ENCODE assay signal across 32 cellular contexts in genomic region chr13:51113186-51113881, GRCh38. TPM values are rescaled to one million over a fixed set of nuclear protein-coding genes. Genes with fewer than 3 reads are reported as not detected.
"Had no signal": no experiment of that assay in that cellular context is flagged by ENCODE, and none has a peak within 500 bp of the region (broad histone marks: within the 10 kb centered on the region; RNA-seq: fewer than 3 reads in every experiment).

No MANE protein-coding gene starts in this region.

- H3K36me3 Mint-ChIP-seq: mesothelial cell of epicardium; natural killer cell; stimulated activated memory B cell treated with anti-CD40 and anti-IgM and Interleukin-4, amounts not matched to agents 10 μg/mL and 1 μg/mL and 100 μg/mL, for 72 hours; type B pancreatic cell had no signal

- H3K27ac ChIP-seq: hepatocyte, left ventricle myocardium inferior, ovary, right atrium auricular region, spleen, tibial nerve, uterus had no signal

- H3K27ac Mint-ChIP-seq: mesothelial cell of epicardium; naive B cell; natural killer cell; nephron progenitor cell; progenitor cell of endocrine pancreas; stimulated activated memory B cell treated with anti-CD40 and anti-IgM and Interleukin-4, amounts not matched to agents 10 μg/mL and 1 μg/mL and 100 μg/mL, for 72 hours; type B pancreatic cell had no signal

- H2AFZ ChIP-seq: hepatocyte had no signal

- H3K27me3 ChIP-seq: hepatocyte, ovary, right atrium auricular region, tibial nerve, uterus had no signal

- H3K4me1 ChIP-seq: left ventricle myocardium inferior, right atrium auricular region, spleen, tibial nerve, uterus had no signal

- H3K36me3 ChIP-seq: left ventricle myocardium inferior, ovary, right atrium auricular region, spleen, tibial nerve, uterus had no signal

- H3K27me3 Mint-ChIP-seq: progenitor cell of endocrine pancreas had no signal

- H3K4me3 ChIP-seq: hepatocyte, left ventricle myocardium inferior, lung, ovary, right atrium auricular region, spleen, tibial nerve, uterus had no signal

- H3K4me2 ChIP-seq: hepatocyte had no signal

- H3K9me3 Mint-ChIP-seq: natural killer cell had no signal

- H3K9me3 ChIP-seq: uterus had no signal

- ATAC-seq: natural killer cell; sciatic nerve; stimulated activated memory B cell treated with anti-CD40 and anti-IgM and Interleukin-4, amounts not matched to agents 10 μg/mL and 1 μg/mL and 100 μg/mL, for 72 hours; stimulated activated naive CD8-positive, alpha-beta T cell treated with anti-CD3 and anti-CD28 coated beads, Interleukin-15, amount 100 ng/mL, for 72 hours had no signal

- H3K4me3 Mint-ChIP-seq: mesothelial cell of epicardium; naive B cell; natural killer cell; nephron progenitor cell; stimulated activated memory B cell treated with anti-CD40 and anti-IgM and Interleukin-4, amounts not matched to agents 10 μg/mL and 1 μg/mL and 100 μg/mL, for 72 hours; stimulated activated naive CD8-positive, alpha-beta T cell treated with anti-CD3 and anti-CD28 coated beads, Interleukin-15, amount 100 ng/mL, for 72 hours; type B pancreatic cell had no signal

- H3K79me2 ChIP-seq: hepatocyte had no signal

- DNase-seq: islet precursor cell; left ventricle myocardium inferior; mesendoderm; naive B cell; natural killer cell; nephron progenitor cell; ovary; small intestine; spleen; stimulated activated CD4-positive, alpha-beta T cell treated with anti-CD3 and anti-CD28 coated beads, Interleukin-2, amount 100 ng/mL, for 48 hours; stimulated activated CD4-positive, alpha-beta T cell treated with anti-CD3 and anti-CD28 coated beads, Interleukin-4, amount 100 ng/mL, for 4 hours; stimulated activated CD8-positive, alpha-beta memory T cell treated with anti-CD3 and anti-CD28 coated beads, Interleukin-4, amount 100 ng/mL, for 48 hours; stimulated activated naive CD4-positive, alpha-beta T cell treated with Interleukin-2 at 50 U/mL for 16 hours; stimulated activated naive CD8-positive, alpha-beta T cell treated with anti-CD3 and anti-CD28 coated beads, Interleukin-15, amount 100 ng/mL, for 72 hours; substantia nigra; uterus had no signal

- H3K4me1 Mint-ChIP-seq: mesothelial cell of epicardium; naive B cell; natural killer cell; nephron progenitor cell; stimulated activated memory B cell treated with anti-CD40 and anti-IgM and Interleukin-4, amounts not matched to agents 10 μg/mL and 1 μg/mL and 100 μg/mL, for 72 hours; stimulated activated naive CD8-positive, alpha-beta T cell treated with anti-CD3 and anti-CD28 coated beads, Interleukin-15, amount 100 ng/mL, for 72 hours had no signal

RNA-seq across cellular contexts. Expression of gene C13orf42, which starts 2.3 kb away (rescaled TPM):
- total RNA-seq: hepatocyte, kidney epithelial cell, left ventricle myocardium inferior, mesothelial cell of epicardium, mononuclear cell, natural killer cell, omental fat pad, ovary, progenitor cell of endocrine pancreas, pulmonary artery endothelial cell, renal cortical epithelial cell, right atrium auricular region, sciatic nerve, temporal lobe, tibial nerve, ureter, uterus had no signal
- polyA plus RNA-seq: hepatocyte, small intestine had no signal
